Comparison of ENCODE assay signal across 27 cellular contexts in the genomic region with DNA sequence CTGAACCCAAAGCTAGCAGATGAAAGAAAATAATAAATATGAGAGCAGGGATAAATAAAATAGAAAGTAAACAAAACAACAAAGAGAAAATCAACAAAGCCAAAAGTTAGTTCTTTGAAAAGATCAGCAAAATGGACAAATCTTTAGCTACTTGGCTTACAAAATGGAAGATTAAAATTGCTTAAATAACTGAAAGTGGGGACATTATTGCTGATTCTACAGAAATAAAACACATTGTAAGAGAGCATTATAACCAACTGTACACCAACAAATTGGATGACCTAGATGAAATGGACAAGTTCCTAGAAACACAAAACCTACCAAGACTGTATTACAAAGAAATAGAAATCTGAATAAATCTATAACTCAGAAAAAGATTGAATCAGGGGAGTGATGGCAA.
"Had no signal": no experiment of that assay in that cellular context is flagged by ENCODE, and none has a peak within 500 bp of the region (broad histone marks: within the 10 kb centered on the region; RNA-seq: fewer than 3 reads in every experiment).

No MANE protein-coding gene starts in this region.

- H3K4me1 Mint-ChIP-seq: mesothelial cell of epicardium, naive B cell had no signal

- H3K4me3 ChIP-seq: coronary artery, dorsolateral prefrontal cortex, esophagus squamous epithelium, gastrocnemius medialis, heart right ventricle, left lung, lower lobe of right lung, mucosa of descending colon had no signal

- H3K9me3 ChIP-seq: esophagus squamous epithelium, gastrocnemius medialis, lower lobe of right lung, mucosa of descending colon had no signal

- H3K4me3 Mint-ChIP-seq: mesothelial cell of epicardium, naive B cell had no signal

- FAIRE-seq: colon, islet of Langerhans, keratinocyte had no signal

- DNase-seq: dermis blood vessel endothelial cell; dorsolateral prefrontal cortex; effector CD4-positive, alpha-beta T cell; effector memory CD4-positive, alpha-beta T cell; erythroblast; esophagus squamous epithelium; foreskin fibroblast; foreskin melanocyte; gastrocnemius medialis; glutamatergic neuron; head of caudate nucleus; heart right ventricle; hippocampal formation; left cardiac atrium; left lung; left ventricle myocardium superior; lower lobe of right lung; mesenchymal stem cell; mucosa of descending colon; naive B cell had no signal

- H3K4me1 ChIP-seq: esophagus squamous epithelium, gastrocnemius medialis, heart right ventricle, left lung, lower lobe of right lung had no signal

- ATAC-seq: esophagus mucosa, gastrocnemius medialis, heart right ventricle, left cardiac atrium, left lung, left ventricle myocardium superior, lower lobe of right lung, mucosa of descending colon had no signal

- H3K36me3 ChIP-seq: esophagus squamous epithelium, gastrocnemius medialis, heart right ventricle, left lung, lower lobe of right lung had no signal

- H3K27ac ChIP-seq: coronary artery, dorsolateral prefrontal cortex, epithelial cell of prostate, esophagus squamous epithelium, gastrocnemius medialis, heart right ventricle, left lung, lower lobe of right lung had no signal

- H3K27me3 ChIP-seq: dorsolateral prefrontal cortex, gastrocnemius medialis, heart right ventricle, left lung had no signal

- H3K36me3 Mint-ChIP-seq: naive B cell had no signal

- H3K27ac Mint-ChIP-seq: mesothelial cell of epicardium, naive B cell had no signal
